8 cellular contexts compared by ENCODE assay signal in genomic region chr7:2820508-2820934, GRCh38. TPM values are rescaled to one million over a fixed set of nuclear protein-coding genes. Genes with fewer than 3 reads are reported as not detected.
DNase-seq lines count a peak whose midpoint lies in the region; ATAC-seq and TF ChIP-seq lines count a peak whose summit lies in the region.

No MANE protein-coding gene starts in this region.

- no peak overlapping the region for H3K4me3 Mint-ChIP-seq in neural progenitor cell
- no peak overlapping the region for H3K4me3 Mint-ChIP-seq in activated T-cell treated with anti-CD3 and anti-CD28 coated beads, Interleukin-2, amount 50 U/mL, for 24 hours

- peaks cover 52% of the 10 kb centered on the region for H3K4me1 Mint-ChIP-seq in neural progenitor cell
- H3K4me1 Mint-ChIP-seq in activated T-cell treated with anti-CD3 and anti-CD28 coated beads, Interleukin-2, amount 50 U/mL, for 24 hours (ENCODE audit: low read depth), result peaks cover 46% of the 10 kb centered on the region

- peaks cover 51% of the 10 kb centered on the region for H3K4me1 ChIP-seq in neural progenitor cell

- peaks cover 4% of the 10 kb centered on the region for H3K9me3 Mint-ChIP-seq in neural progenitor cell
- no peaks in the 10 kb centered on the region for H3K9me3 Mint-ChIP-seq in activated T-cell treated with anti-CD3 and anti-CD28 coated beads, Interleukin-2, amount 50 U/mL, for 24 hours

- no peak overlapping the region for H3K4me2 ChIP-seq in neural progenitor cell

- no peak overlapping the region for H3K27ac ChIP-seq in neural progenitor cell

- H3K9me3 ChIP-seq in neural progenitor cell (ENCODE audit: low read depth), result no peaks in the 10 kb centered on the region

- H3K79me2 ChIP-seq in neural progenitor cell (ENCODE audit: low read depth), result peaks cover 100% of the 10 kb centered on the region

- H2AFZ ChIP-seq in neural progenitor cell (replicated peaks), result no peak overlapping the region

- peak; percentile 90 for DNase-seq in AG20443 (ENCODE audit: low spot score)
- peak; percentile 97 for DNase-seq in fibroblast of peridontal ligament (ENCODE audit: extremely low read depth)
- no peak for DNase-seq in neural progenitor cell (ENCODE audit: low spot score)
- no peak for DNase-seq in activated CD8-positive, alpha-beta memory T cell treated with anti-CD3 and anti-CD28 coated beads for 24 hours
- no peak for DNase-seq in activated T-cell treated with anti-CD3 and anti-CD28 coated beads, Interleukin-2, amount 50 U/mL, for 24 hours
- no peak for DNase-seq in stimulated activated CD4-positive, alpha-beta T cell treated with anti-CD3 and anti-CD28 coated beads, Interleukin-4, amount 100 ng/mL, for 4 hours

- no peak overlapping the region for H3K4me3 ChIP-seq in neural progenitor cell

- no peaks in the 10 kb centered on the region for H3K27me3 ChIP-seq in neural progenitor cell

- H3K36me3 ChIP-seq in neural progenitor cell, result no peaks in the 10 kb centered on the region

- peaks cover 56% of the 10 kb centered on the region for H4K20me1 ChIP-seq in neural progenitor cell (ENCODE audit: low read depth)

- peak overlapping the region; percentile 10 for H3K27ac Mint-ChIP-seq in neural progenitor cell
- no peak overlapping the region for H3K27ac Mint-ChIP-seq in activated T-cell treated with anti-CD3 and anti-CD28 coated beads, Interleukin-2, amount 50 U/mL, for 24 hours

- no peak overlapping the region for H3K9ac ChIP-seq in neural progenitor cell

- H3F3A ChIP-seq in neural progenitor cell (ENCODE audit: low read depth), result peaks cover 44% of the 10 kb centered on the region

- no peak for TF ChIP-seq CTCF in neural progenitor cell (IDR thresholded peaks at IDR 0.05)

- no peak for ATAC-seq in GM18517 (IDR thresholded peaks at IDR 0.05; ENCODE audit: unreplicated experiment)

- peaks cover 9% of the 10 kb centered on the region for H3K27me3 Mint-ChIP-seq in neural progenitor cell (ENCODE audit: insufficient read depth, low read depth)
- no peaks in the 10 kb centered on the region for H3K27me3 Mint-ChIP-seq in activated T-cell treated with anti-CD3 and anti-CD28 coated beads, Interleukin-2, amount 50 U/mL, for 24 hours

- H3K36me3 Mint-ChIP-seq in neural progenitor cell, result peaks cover 16% of the 10 kb centered on the region
- H3K36me3 Mint-ChIP-seq in activated T-cell treated with anti-CD3 and anti-CD28 coated beads, Interleukin-2, amount 50 U/mL, for 24 hours (ENCODE audit: low read depth), result no peaks in the 10 kb centered on the region

TF ChIP-seq in PFSK-1, 5 proteins besides CTCF, POLR2A, EP300 and RAD21:
- no peak for TF ChIP-seq SIN3A (IDR thresholded peaks at IDR 0.05; ENCODE audit: borderline replicate concordance, insufficient read depth, low read length)
- TF ChIP-seq FOXP2 (optimal IDR thresholded peaks at IDR 0.05; ENCODE audit: borderline replicate concordance, extremely low read depth, extremely low read length, insufficient read depth), result peak; percentile 71

RNA-seq across cellular contexts. Expression of gene GNA12, which starts 23.6 kb away (rescaled TPM):
- 55.8 TPM for polyA plus RNA-seq in PFSK-1 (2012; ENCODE audit: insufficient read length, low read depth)
- 32.2 and 34.7 TPM in 2 replicates for total RNA-seq in neural progenitor cell (ENCODE audit: low replicate concordance)

Comparison
In these comparisons a context has a peak if more than half of its experiments do, and no peak if none do; other contexts are left out.
1. DNase-seq: peak in AG20443 (single experiment) and fibroblast of peridontal ligament (single experiment); none in neural progenitor cell (single experiment), activated CD8-positive, alpha-beta memory T cell treated with anti-CD3 and anti-CD28 coated beads for 24 hours (single experiment), activated T-cell treated with anti-CD3 and anti-CD28 coated beads, Interleukin-2, amount 50 U/mL, for 24 hours (single experiment) and stimulated activated CD4-positive, alpha-beta T cell treated with anti-CD3 and anti-CD28 coated beads, Interleukin-4, amount 100 ng/mL, for 4 hours (0 of 2).